ENCODE assay signal across 1 cellular context in genomic region chr4:149164282-149164681, GRCh38.
A peak's percentile ranks its signal among the peaks of the same experiment; 100 is the strongest.
TF ChIP-seq lines count a peak whose summit lies in the region.

No MANE protein-coding gene starts in this region.

TF ChIP-seq in IMR-90, 13 proteins besides CTCF, POLR2A, EP300 and RAD21:
- TF ChIP-seq MXI1 (IDR thresholded peaks at IDR 0.05; ENCODE audit: borderline replicate concordance, low read depth, low read length), result no peak
- TF ChIP-seq MAFK (IDR thresholded peaks at IDR 0.05; ENCODE audit: low read depth, low read length), result no peak
- TF ChIP-seq RCOR1 (IDR thresholded peaks at IDR 0.05; ENCODE audit: insufficient replicate concordance, low read length), result peak; percentile 53
- 0 out of 2 replicates have a peak, but pooled peaks have one; percentile 18 for TF ChIP-seq SMC3 (IDR thresholded peaks at IDR 0.05; ENCODE audit: low read depth, low read length)
